ENCODE assay signal across 8 cellular contexts in genomic region chr16:69105501-69106361, GRCh38. TPM values are rescaled to one million over a fixed set of nuclear protein-coding genes. Genes with fewer than 3 reads are reported as not detected.
DNase-seq lines count a peak whose midpoint lies in the region; ATAC-seq and TF ChIP-seq lines count a peak whose summit lies in the region.

Gene HAS3 (plus strand): TSS chr16:69105653. CDS start chr16:69109396, 3,743 bp downstream.

- POLR2A ChIA-PET in AG04450 (lab: Yijun Ruan, JAX), result interaction anchor here (0.6 kb wide), 4 partner anchors 36 to 301 kb away, joined by 4 to 8 read pairs (median 6); no protein-coding TSS in a partner anchor
- POLR2A ChIA-PET in GM10248 (lab: Yijun Ruan, JAX), result interaction anchor here (0.6 kb wide), 1 partner anchor 15 kb away, joined by 3 read pairs; no protein-coding TSS in a partner anchor
- POLR2A ChIA-PET in WTC11 (lab: Charles Lee), result interaction anchor here (0.6 to 1.6 kb wide), 5 partner anchors 16 to 697 kb away, joined by 3 to 6 read pairs (median 4); no protein-coding TSS in a partner anchor

- intact Hi-C loops in thyroid gland (cut with DNase I), result loop anchor here (5.0 kb wide), 1 partner anchor 203 kb away; no protein-coding TSS in a partner anchor

- H3K27me3 ChIP-seq in AG04450 (ENCODE audit: control insufficient read depth, insufficient read depth, low read length), result peaks cover 2% of the 10 kb centered on the region
- no peaks in the 10 kb centered on the region for H3K27me3 ChIP-seq in thyroid gland

- H3K4me1 Mint-ChIP-seq in WTC11, result peaks cover 67% of the 10 kb centered on the region

- no peak for TF ChIP-seq CTCF in AG04450 (IDR thresholded peaks at IDR 0.05; ENCODE audit: low read depth, low read length)
- peak; percentile 51 for TF ChIP-seq CTCF in GM10248 (IDR thresholded peaks at IDR 0.05; ENCODE audit: control extremely low read depth, extremely low read depth, low read depth, missing control alignments)
- TF ChIP-seq CTCF in WTC11 (IDR thresholded peaks at IDR 0.05), result no peak
- TF ChIP-seq CTCF in thyroid gland (IDR thresholded peaks at IDR 0.05), result peak in 4 of 6 experiments; percentile 38 to 47 (median 43)

- ATAC-seq in WTC11, result peak; percentile 25
- peak; percentile 59 for ATAC-seq in esophagus mucosa
- ATAC-seq in GM18873 (IDR thresholded peaks at IDR 0.05; ENCODE audit: low FRiP score, unreplicated experiment), result no peak

- no peaks in the 10 kb centered on the region for H3K9me3 Mint-ChIP-seq in WTC11

- DNase-seq in AG04450 (ENCODE audit: low read depth, low spot score), result no peak
- DNase-seq in GM10248 (ENCODE audit: extremely low spot score), result peak; percentile 65
- peak; percentile 67 for DNase-seq in NCI-H1092 treated with DMSO at 0.1 percent for 48 hours (lab: John Stamatoyannopoulos, UW)
- DNase-seq in WTC11 (ENCODE audit: low spot score), result peak; percentile 74
- peak; percentile 26 for DNase-seq in mucosa of gallbladder (ENCODE audit: low spot score)
- peak; percentile 82 to 85 for DNase-seq in thyroid gland

- H3K4me1 ChIP-seq in thyroid gland, result peaks cover 47% of the 10 kb centered on the region in 2 donors

- CTCF ChIA-PET in AG04450 (lab: Charles Lee), result interaction anchor here (0.8 to 1.5 kb wide), 5 partner anchors 13 to 262 kb away, joined by 3 to 7 read pairs (median 4); no protein-coding TSS in a partner anchor
- CTCF ChIA-PET in GM10248 (lab: Yijun Ruan, JAX), result interaction anchor here (1.0 to 1.8 kb wide), 5 partner anchors 11 to 578 kb away, joined by 3 to 4 read pairs (median 3); no protein-coding TSS in a partner anchor
- CTCF ChIA-PET in WTC11 (lab: Charles Lee), result interaction anchor here (0.5 to 2.2 kb wide), 17 partner anchors 12 to 577 kb away, joined by 3 to 18 read pairs (median 4); partner anchors contain the start of gene CDH3

- TF ChIP-seq POLR2A in thyroid gland (IDR thresholded peaks at IDR 0.05), result peak; percentile 72 to 97

- WGBS in thyroid gland, 2 donors, result 0 to 1% methylated on average over 13 to 39 of the region's 80 CpGs

- H3K4me3 Mint-ChIP-seq in WTC11, result peak within 1 kb of the TSS; percentile 96

- peaks cover 14% of the 10 kb centered on the region for H3K36me3 Mint-ChIP-seq in WTC11

- peaks cover 0 to 6% of the 10 kb centered on the region in 2 donors for H3K36me3 ChIP-seq in thyroid gland

- H3K27ac Mint-ChIP-seq in WTC11, result peak within 1 kb of the TSS; percentile 98

- peak within 1 kb of the TSS; percentile 62 for H3K4me3 ChIP-seq in AG04450 (ENCODE audit: low read depth, low read length)
- peak within 1 kb of the TSS; percentile 17 to 64 (median 61) for H3K4me3 ChIP-seq in thyroid gland (replicated peaks in 1 of 3)

- H3K9me3 ChIP-seq in AG04450 (ENCODE audit: control insufficient read depth, insufficient read depth, low read length), result no peaks in the 10 kb centered on the region; the same call in 1 of the 2 replicates
- no peaks in the 10 kb centered on the region for H3K9me3 ChIP-seq in thyroid gland

- H3K27me3 Mint-ChIP-seq in WTC11 (ENCODE audit: low read depth), result peaks cover 6% of the 10 kb centered on the region; the same call in 1 of the 2 replicates

- H3K27ac ChIP-seq in AG04450 (ENCODE audit: low read depth, low read length), result no peak within 1 kb of the TSS
- H3K27ac ChIP-seq in thyroid gland, result peak within 1 kb of the TSS; percentile 34 to 85 (median 63)

TF ChIP-seq in WTC11, 78 proteins besides CTCF, POLR2A, EP300 and RAD21 (continues in another document):
- TF ChIP-seq ZNF317 (CRISPR knock-in tag; IDR thresholded peaks at IDR 0.05; ENCODE audit: borderline replicate concordance, low read depth) (0 out of 2 replicates have a peak, but pooled peaks have one; percentile 25), TCF7 (CRISPR knock-in tag; IDR thresholded peaks at IDR 0.05; ENCODE audit: low read depth) (no peak), CDX4 (CRISPR knock-in tag; IDR thresholded peaks at IDR 0.05; ENCODE audit: borderline replicate concordance) (no peak), AR (CRISPR knock-in tag; IDR thresholded peaks at IDR 0.05) (no peak; the same call in 1 of the 2 replicates), FOXK1 (CRISPR knock-in tag; IDR thresholded peaks at IDR 0.05) (no peak; the same call in 1 of the 2 replicates), ESRRA (CRISPR knock-in tag; IDR thresholded peaks at IDR 0.05; ENCODE audit: borderline replicate concordance) (no peak), FOXP4 (CRISPR knock-in tag; IDR thresholded peaks at IDR 0.05) (0 out of 2 replicates have a peak, but pooled peaks have one; percentile 8), PRDM15 (CRISPR knock-in tag; IDR thresholded peaks at IDR 0.05) (no peak), ZNF121 (CRISPR knock-in tag; IDR thresholded peaks at IDR 0.05) (no peak)

RNA-seq across cellular contexts. Expression of gene HAS3, which starts in this region (rescaled TPM):
- polyA plus RNA-seq in AG04450 (2011; rRNA removed), result 0.62 and 0.92 TPM in 2 replicates
- 0.97 and 1.2 TPM in 2 replicates for polyA minus RNA-seq in AG04450 (2011; rRNA and poly(A)+ RNA removed)
- total RNA-seq in WTC11 (2021), result 54.4 to 66.9 TPM (median 56.0 TPM) in 3 replicates
- total RNA-seq in esophagus mucosa, result 72.2 TPM
- 1.2 TPM for total RNA-seq in mucosa of gallbladder
- total RNA-seq in thyroid gland, result 1 to 10 TPM; 3.5 to 9.1 (median 7.5) TPM

Comparison
In these comparisons a context has a peak if more than half of its experiments do, and no peak if none do; other contexts are left out.
1. CTCF ChIP-seq: peak in GM10248 (single experiment) and thyroid gland (4 of 6); none in AG04450 (single experiment) and WTC11 (single experiment).